ENCODE assay signal across 12 cellular contexts in the genomic region with DNA sequence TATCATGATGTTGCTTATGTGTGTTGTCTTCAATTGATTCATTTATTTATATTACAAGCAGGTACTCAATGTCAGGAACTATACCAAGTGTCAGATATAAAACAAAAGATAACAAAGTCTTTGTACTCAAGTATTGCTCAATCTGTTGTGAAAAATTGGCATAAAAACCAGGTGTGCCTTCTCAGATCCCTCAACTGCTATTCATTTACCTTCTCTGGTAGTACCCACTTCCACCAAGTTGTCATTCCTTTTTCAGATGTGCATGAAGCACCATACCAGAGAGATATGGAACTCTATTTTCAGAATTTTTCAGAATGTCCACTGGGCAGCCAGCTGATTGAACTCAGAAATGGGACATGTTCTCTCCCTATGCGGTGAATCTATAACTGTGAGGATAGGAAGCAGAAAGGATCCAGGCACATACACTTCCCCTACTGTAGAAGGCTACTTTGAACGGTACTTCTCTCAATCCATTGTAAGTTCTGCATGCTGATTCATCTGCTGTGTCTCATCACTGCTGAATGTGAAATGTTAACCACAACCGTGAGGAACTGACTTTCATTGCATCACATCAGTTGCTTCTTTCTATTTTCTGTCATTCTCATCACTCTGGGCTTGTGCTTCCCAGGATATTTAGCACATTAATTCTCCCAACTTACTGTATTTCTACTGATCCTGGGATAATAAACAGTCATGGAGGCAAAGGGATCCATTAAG.
DNase-seq lines count a peak whose midpoint lies in the region; ATAC-seq and TF ChIP-seq lines count a peak whose summit lies in the region.
"Had no signal": no experiment of that assay in that cellular context is flagged by ENCODE, and none has a peak within 500 bp of the region (broad histone marks: within the 10 kb centered on the region; RNA-seq: fewer than 3 reads in every experiment).

No MANE protein-coding gene starts in this region.

- peak; percentile 93 for DNase-seq in A172 (ENCODE audit: low spot score)
- peak; percentile 88 for DNase-seq in HS-5 (ENCODE audit: low read depth)
- peak; percentile 99 for DNase-seq in SKM-1 (lab: John Stamatoyannopoulos, UW; ENCODE audit: unreplicated experiment)
- peak; percentile 10 for DNase-seq in fibroblast of mammary gland (ENCODE audit: low read depth)
- DNase-seq in DMS 273 (lab: John Stamatoyannopoulos, UW; ENCODE audit: unreplicated experiment): no peak
- DNase-seq in NCI-H2081 (lab: John Stamatoyannopoulos, UW): no peak
- DNase-seq: head of caudate nucleus, NCI-H446, right lobe of liver had no signal

- ATAC-seq in HG03439 (IDR thresholded peaks at IDR 0.05; ENCODE audit: unreplicated experiment) (no peak), GM18909 (IDR thresholded peaks at IDR 0.05; ENCODE audit: poor library complexity, unreplicated experiment) (no peak)
- ATAC-seq: right lobe of liver had no signal

- no peak overlapping the region for H3K4me3 ChIP-seq in fibroblast of mammary gland (ENCODE audit: control insufficient read depth, low read depth, low read length)
- H3K4me3 ChIP-seq: cardiac muscle cell, right lobe of liver had no signal

- no peak for TF ChIP-seq CTCF in fibroblast of mammary gland (conservative IDR thresholded peaks at IDR 0.05; ENCODE audit: control insufficient read depth, insufficient read depth, low read depth, low read length)

Comparison
In these comparisons a context has a peak if more than half of its experiments do, and no peak if none do; other contexts are left out.
1. DNase-seq: peak in A172 (single experiment), HS-5 (single experiment), SKM-1 (single experiment) and fibroblast of mammary gland (single experiment); none in DMS 273 (single experiment) and NCI-H2081 (0 of 2).